In genomic region chr6:28586273-28586672, GRCh38 we compare ENCODE assay signal across 10 cellular contexts.
DNase-seq lines count a peak whose midpoint lies in the region; ATAC-seq, FAIRE-seq and TF ChIP-seq lines count a peak whose summit lies in the region.
"Had no signal": no experiment of that assay in that cellular context is flagged by ENCODE, and none has a peak within 500 bp of the region (broad histone marks: within the 10 kb centered on the region; RNA-seq: fewer than 3 reads in every experiment).

No MANE protein-coding gene starts in this region.

- H3K4me2 ChIP-seq in keratinocyte (ENCODE audit: control insufficient read depth, extremely low read depth, insufficient read depth, low read depth, low read length), result peak overlapping the region; percentile 94

- H3K36me3 ChIP-seq in keratinocyte (ENCODE audit: control insufficient read depth in 2 of 2, extremely low read depth in 1 of 2, insufficient read depth in 2 of 2, low read length in 2 of 2), result no peaks in the 10 kb centered on the region
- no peaks in the 10 kb centered on the region for H3K36me3 ChIP-seq in stomach

- WGBS in stomach, 5 donors, result 36 to 73% (median 55%) methylated on average over 6 of the region's 6 CpGs

- H3K27me3 ChIP-seq in keratinocyte (ENCODE audit: control insufficient read depth, extremely low read depth, insufficient read depth, low read length), result no peaks in the 10 kb centered on the region
- peaks cover 4 to 66% (median 32%) of the 10 kb centered on the region in 3 donors for H3K27me3 ChIP-seq in stomach

- no peaks in the 10 kb centered on the region for H4K20me1 ChIP-seq in keratinocyte (ENCODE audit: control insufficient read depth, extremely low read depth, insufficient read depth, low read length)

- H3K4me3 ChIP-seq in keratinocyte (ENCODE audit: control insufficient read depth in 2 of 3, extremely low read depth in 1 of 3, insufficient read depth in 2 of 3, low read depth in 1 of 3, low read length in 3 of 3) (peak overlapping the region; percentile 59 to 87 (median 67)), stomach (peak overlapping the region; percentile 51 to 65 (median 60))

- no peak for FAIRE-seq in keratinocyte (lab: Jason Lieb, UNC)

- H3K4me1 Mint-ChIP-seq in T-helper 2 cell treated with Interferon-gamma antibody and Interleukin-4, amounts not matched to agents 5 μg/mL and 100 μg/mL, for 36 hours (ENCODE audit: low read depth), result peaks cover 26% of the 10 kb centered on the region
- H3K4me1 Mint-ChIP-seq in activated T-helper 17 cell treated with anti-CD3 and anti-CD28 coated beads, Interleukin-2, amount 50 U/mL, for 72 hours, result peaks cover 14% of the 10 kb centered on the region

- dilution Hi-C loops in keratinocyte (cut with MboI; ENCODE audit: extremely low pct_ligation_motif_present, low sequenced_read_pairs), result no loop called here

- ATAC-seq in activated T-helper 17 cell treated with anti-CD3 and anti-CD28 coated beads, Interleukin-2, amount 50 U/mL, for 72 hours (replicated peaks), result no peak

- TF ChIP-seq CTCF in keratinocyte (optimal IDR thresholded peaks at IDR 0.05 in 1 of 3, IDR thresholded peaks at IDR 0.05 in 1 of 3, conservative IDR thresholded peaks at IDR 0.05 in 1 of 3; ENCODE audit: extremely low read depth in 1 of 3, insufficient read depth in 2 of 3, low read length in 3 of 3) (no peak), stomach (IDR thresholded peaks at IDR 0.05) (no peak)

- no peak overlapping the region for H3K27ac Mint-ChIP-seq in T-helper 2 cell treated with Interferon-gamma antibody and Interleukin-4, amounts not matched to agents 5 μg/mL and 100 μg/mL, for 36 hours
- H3K27ac Mint-ChIP-seq in activated T-helper 17 cell treated with anti-CD3 and anti-CD28 coated beads, Interleukin-2, amount 50 U/mL, for 72 hours, result no peak overlapping the region

- no peaks in the 10 kb centered on the region for H3K36me3 Mint-ChIP-seq in T-helper 2 cell treated with Interferon-gamma antibody and Interleukin-4, amounts not matched to agents 5 μg/mL and 100 μg/mL, for 36 hours (ENCODE audit: low read depth)
- H3K36me3 Mint-ChIP-seq in activated T-helper 17 cell treated with anti-CD3 and anti-CD28 coated beads, Interleukin-2, amount 50 U/mL, for 72 hours (ENCODE audit: low read depth), result peaks cover 23% of the 10 kb centered on the region

- H3K9me3 ChIP-seq in keratinocyte (ENCODE audit: control insufficient read depth, low read depth, low read length) (no peaks in the 10 kb centered on the region), stomach (no peaks in the 10 kb centered on the region)

- H3K4me1 ChIP-seq in keratinocyte (ENCODE audit: control insufficient read depth, extremely low read depth, insufficient read depth, low read length) (peaks cover 22% of the 10 kb centered on the region), stomach (peaks cover 10 to 19% (median 18%) of the 10 kb centered on the region in 4 donors)

- H3K9me1 ChIP-seq in keratinocyte (ENCODE audit: control insufficient read depth, extremely low read depth, insufficient read depth, low read length), result no peaks in the 10 kb centered on the region

- peak overlapping the region; percentile 98 for H2AFZ ChIP-seq in keratinocyte (ENCODE audit: control insufficient read depth, low read length)

- H3K79me2 ChIP-seq in keratinocyte (ENCODE audit: control insufficient read depth, insufficient read depth, low read length), result no peaks in the 10 kb centered on the region

- no peak for DNase-seq in T-helper 2 cell treated with Interferon-gamma antibody and Interleukin-4, amounts not matched to agents 5 μg/mL and 100 μg/mL, for 36 hours (ENCODE audit: low spot score)
- DNase-seq in T-helper 2 cell (no peak), keratinocyte (ENCODE audit: low read depth, low spot score) (no peak), stomach (no peak), NCI-H226 (no peak), epidermal melanocyte (ENCODE audit: insufficient read length, low spot score) (no peak), NCI-H2171 (lab: John Stamatoyannopoulos, UW) (no peak)
- DNase-seq: T-helper 9 cell had no signal

- H3K4me3 Mint-ChIP-seq in T-helper 2 cell treated with Interferon-gamma antibody and Interleukin-4, amounts not matched to agents 5 μg/mL and 100 μg/mL, for 36 hours, result peak overlapping the region; percentile 84
- peak overlapping the region; percentile 83 for H3K4me3 Mint-ChIP-seq in activated T-helper 17 cell treated with anti-CD3 and anti-CD28 coated beads, Interleukin-2, amount 50 U/mL, for 72 hours

- H3K27me3 Mint-ChIP-seq in T-helper 2 cell treated with Interferon-gamma antibody and Interleukin-4, amounts not matched to agents 5 μg/mL and 100 μg/mL, for 36 hours (ENCODE audit: low read depth), result peaks cover 60% of the 10 kb centered on the region
- H3K27me3 Mint-ChIP-seq in activated T-helper 17 cell treated with anti-CD3 and anti-CD28 coated beads, Interleukin-2, amount 50 U/mL, for 72 hours, result peaks cover 69% of the 10 kb centered on the region

- no peaks in the 10 kb centered on the region for H3K9me3 Mint-ChIP-seq in T-helper 2 cell treated with Interferon-gamma antibody and Interleukin-4, amounts not matched to agents 5 μg/mL and 100 μg/mL, for 36 hours
- peaks cover 11% of the 10 kb centered on the region for H3K9me3 Mint-ChIP-seq in activated T-helper 17 cell treated with anti-CD3 and anti-CD28 coated beads, Interleukin-2, amount 50 U/mL, for 72 hours

- no peak for TF ChIP-seq POLR2A in stomach (IDR thresholded peaks at IDR 0.05)

- intact Hi-C loops in stomach (cut with DNase I; ENCODE audit: low total_unique reads), result no loop called here

- peak overlapping the region; percentile 82 for H3K9ac ChIP-seq in keratinocyte (ENCODE audit: control insufficient read depth, extremely low read depth, insufficient read depth, low read length)

- TF ChIP-seq EP300 in stomach (IDR thresholded peaks at IDR 0.05), result no peak

- peak overlapping the region; percentile 74 for H3K27ac ChIP-seq in keratinocyte (ENCODE audit: control insufficient read depth, insufficient read depth, low read length)
- no peak overlapping the region for H3K27ac ChIP-seq in stomach
- H3K27ac ChIP-seq: coronary artery had no signal
